Comparison of ENCODE assay signal across 1 cellular context in genomic region chr6:27545271-27546046, GRCh38.
TF ChIP-seq lines count a peak whose summit lies in the region.

No MANE protein-coding gene starts in this region.

TF ChIP-seq in K562, 482 proteins besides CTCF, POLR2A, EP300 and RAD21 (continued from another document and continues in another):
- TF ChIP-seq HINFP (tag; conservative IDR thresholded peaks at IDR 0.05; ENCODE audit: low read depth) (no peak), PHF21A (IDR thresholded peaks at IDR 0.05; ENCODE audit: borderline replicate concordance, low read depth) (no peak), HLTF (IDR thresholded peaks at IDR 0.05) (peak; percentile 80; the same call in 1 of the 2 replicates), CREB3L1 (IDR thresholded peaks at IDR 0.05; ENCODE audit: borderline replicate concordance, low read depth) (peak; percentile 47; the same call in 1 of the 2 replicates), ZSCAN32 (CRISPR knock-in tag; IDR thresholded peaks at IDR 0.05) (no peak), PRDM10 (IDR thresholded peaks at IDR 0.05; ENCODE audit: partially characterized antibody) (peak; percentile 40), ZNF79 (CRISPR knock-in tag; IDR thresholded peaks at IDR 0.05; ENCODE audit: low read depth) (no peak), ZMIZ1 (IDR thresholded peaks at IDR 0.05; ENCODE audit: low read depth in 2 of 2, low read length in 2 of 2) (no peak), RFX5 (IDR thresholded peaks at IDR 0.05; ENCODE audit: low read depth, low read length) (peak; percentile 59; the same call in 1 of the 2 replicates), ARID2 (IDR thresholded peaks at IDR 0.05) (no peak), ETS2 (tag; IDR thresholded peaks at IDR 0.05; ENCODE audit: borderline replicate concordance, poor library complexity, severe bottlenecking) (no peak), MXI1 (IDR thresholded peaks at IDR 0.05; ENCODE audit: low read depth, low read length) (no peak), MLX (CRISPR knock-in tag; conservative IDR thresholded peaks at IDR 0.05) (no peak), SRSF7 (optimal IDR thresholded peaks at IDR 0.05; ENCODE audit: low read depth, low read length) (no peak), SFPQ (IDR thresholded peaks at IDR 0.05; ENCODE audit: low read depth, low read length) (no peak), ZNF165 (CRISPR knock-in tag; IDR thresholded peaks at IDR 0.05; ENCODE audit: borderline replicate concordance) (no peak), HDGF (IDR thresholded peaks at IDR 0.05) (no peak), HSF4 (CRISPR knock-in tag; IDR thresholded peaks at IDR 0.05; ENCODE audit: borderline replicate concordance) (no peak), NFYB (IDR thresholded peaks at IDR 0.05; ENCODE audit: extremely low read depth, insufficient read length) (no peak), PHB2 (IDR thresholded peaks at IDR 0.05; ENCODE audit: low read depth) (no peak), TCF7 (IDR thresholded peaks at IDR 0.05; ENCODE audit: borderline replicate concordance) (no peak), ZNF174 (CRISPR knock-in tag; IDR thresholded peaks at IDR 0.05) (no peak), ARHGAP35 (IDR thresholded peaks at IDR 0.05; ENCODE audit: partially characterized antibody) (no peak), MYC (IDR thresholded peaks at IDR 0.05; ENCODE audit: low read depth, low read length) (no peak), MYC (CRISPR knock-in tag; IDR thresholded peaks at IDR 0.05; ENCODE audit: borderline replicate concordance, low read depth) (0 out of 2 replicates have a peak, but pooled peaks have one; percentile 45), PPARD (CRISPR knock-in tag; IDR thresholded peaks at IDR 0.05) (no peak), TEAD4 (IDR thresholded peaks at IDR 0.05; ENCODE audit: low read length) (peak; percentile 90), TEAD4 (CRISPR knock-in tag; IDR thresholded peaks at IDR 0.05; ENCODE audit: borderline replicate concordance) (no peak; the same call in 1 of the 2 replicates), ATF4 (CRISPR knock-in tag; IDR thresholded peaks at IDR 0.05) (no peak), MAFG (tag; conservative IDR thresholded peaks at IDR 0.05) (no peak), HEY1 (CRISPR knock-in tag; IDR thresholded peaks at IDR 0.05; ENCODE audit: borderline replicate concordance) (no peak), HNRNPH1 (optimal IDR thresholded peaks at IDR 0.05; ENCODE audit: low read depth, low read length) (no peak), MAFF (IDR thresholded peaks at IDR 0.05; ENCODE audit: low read length) (no peak; the same call in 1 of the 2 replicates), ZBTB34 (CRISPR knock-in tag; IDR thresholded peaks at IDR 0.05) (no peak), EP400 (IDR thresholded peaks at IDR 0.05) (peak; percentile 14; the same call in 1 of the 2 replicates), TCF3 (CRISPR knock-in tag; IDR thresholded peaks at IDR 0.05) (peak; percentile 39), HDAC3 (IDR thresholded peaks at IDR 0.05; ENCODE audit: borderline replicate concordance, partially characterized antibody) (no peak), HNRNPL (IDR thresholded peaks at IDR 0.05; ENCODE audit: low read depth, low read length) (no peak), ARID3A (IDR thresholded peaks at IDR 0.05; ENCODE audit: borderline replicate concordance, low read depth, low read length) (peak; percentile 71; the same call in 1 of the 2 replicates), NEUROD1 (IDR thresholded peaks at IDR 0.05; ENCODE audit: borderline replicate concordance, low read depth, low read length, partially characterized antibody) (no peak), ESRRB (CRISPR knock-in tag; IDR thresholded peaks at IDR 0.05; ENCODE audit: borderline replicate concordance) (no peak), CBX8 (IDR thresholded peaks at IDR 0.05; ENCODE audit: borderline replicate concordance, extremely low read depth, low read depth, low read length, poor library complexity, severe bottlenecking) (no peak), ZNF589 (CRISPR knock-in tag; IDR thresholded peaks at IDR 0.05; ENCODE audit: low read depth) (0 out of 2 replicates have a peak, but pooled peaks have one; percentile 45), ZFX (CRISPR knock-in tag; IDR thresholded peaks at IDR 0.05) (peak; percentile 43; the same call in 1 of the 2 replicates), ZNF146 (CRISPR knock-in tag; IDR thresholded peaks at IDR 0.05; ENCODE audit: unreplicated experiment) (no peak), TAL1 (IDR thresholded peaks at IDR 0.05) (peak; percentile 2; the same call in 1 of the 2 replicates)
